8 cellular contexts compared by ENCODE assay signal in the genomic region with DNA sequence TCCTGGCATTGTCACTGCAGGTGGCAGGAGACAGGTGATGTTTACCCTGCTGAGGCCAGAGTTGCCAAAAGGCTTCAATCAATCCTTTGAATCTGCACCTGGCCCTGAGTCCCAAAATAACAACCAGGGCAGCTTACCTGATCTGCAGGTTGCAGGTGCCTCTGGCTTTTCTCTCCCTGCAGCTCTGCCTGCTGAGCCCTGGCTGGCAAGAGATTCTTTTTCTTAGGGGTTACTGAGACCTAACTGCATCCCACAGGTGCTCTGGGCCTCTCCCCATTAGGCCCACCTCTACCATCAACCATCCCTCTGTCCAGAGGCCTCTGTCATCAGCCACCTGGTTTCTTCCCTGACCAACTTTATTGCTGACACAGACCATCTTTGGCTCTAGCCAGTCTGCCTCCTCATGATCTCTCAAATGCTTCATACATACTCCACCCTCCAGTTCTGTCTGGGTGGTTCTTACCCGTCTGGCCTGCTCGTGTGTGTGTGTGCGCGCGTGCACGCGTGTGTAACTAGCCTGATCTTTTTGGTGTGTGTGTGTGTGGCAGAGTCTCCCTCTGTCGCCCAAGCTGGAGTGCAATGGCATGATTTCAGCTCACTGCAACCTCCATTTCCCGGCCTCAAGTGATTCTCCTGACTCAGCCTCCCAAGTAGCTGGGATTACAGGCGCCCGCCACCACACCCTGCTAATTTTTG. TPM values are rescaled to one million over a fixed set of nuclear protein-coding genes. Genes with fewer than 3 reads are reported as not detected.
DNase-seq lines count a peak whose midpoint lies in the region; ATAC-seq and TF ChIP-seq lines count a peak whose summit lies in the region.

No MANE protein-coding gene starts in this region.

- H3K4me3 ChIP-seq in WERI-Rb-1 (ENCODE audit: low read depth, low read length) (no peak overlapping the region), mucosa of descending colon (no peak overlapping the region)

- H3K36me3 ChIP-seq in WERI-Rb-1 (peaks cover 95% of the 10 kb centered on the region), mucosa of descending colon (ENCODE audit: low read depth) (no peaks in the 10 kb centered on the region)

- no peak for TF ChIP-seq CTCF in C4-2B (conservative IDR thresholded peaks at IDR 0.05)
- TF ChIP-seq CTCF in WERI-Rb-1 (IDR thresholded peaks at IDR 0.05; ENCODE audit: low read depth, low read length), result no peak
- no peak for TF ChIP-seq CTCF in mucosa of descending colon (IDR thresholded peaks at IDR 0.05)

- H3K4me1 ChIP-seq in mucosa of descending colon (ENCODE audit: low read depth), result peaks cover 80% of the 10 kb centered on the region

- ATAC-seq in mucosa of descending colon, result peak; percentile 9
- ATAC-seq in HG03045 (IDR thresholded peaks at IDR 0.05; ENCODE audit: unreplicated experiment), result no peak
- ATAC-seq in HG03097 (IDR thresholded peaks at IDR 0.05; ENCODE audit: low FRiP score, unreplicated experiment), result no peak

- H3K27ac ChIP-seq in C4-2B (peak overlapping the region; percentile 6; the same call in 1 of the 2 replicates), WERI-Rb-1 (peak overlapping the region; percentile 66)

- H3K9me3 ChIP-seq in WERI-Rb-1 (ENCODE audit: severe bottlenecking) (no peaks in the 10 kb centered on the region), mucosa of descending colon (no peaks in the 10 kb centered on the region)

- DNase-seq in NCI-H1092 (lab: John Stamatoyannopoulos, UW) (peak; percentile 9), WERI-Rb-1 (no peak), mucosa of descending colon (no peak), AG08396 (ENCODE audit: low spot score) (no peak)
- DNase-seq in stimulated activated CD4-positive, alpha-beta T cell treated with anti-CD3 and anti-CD28 coated beads, Interleukin-2, amount 100 ng/mL, for 24 hours, result no peak

- no peaks in the 10 kb centered on the region for H3K27me3 ChIP-seq in WERI-Rb-1 (ENCODE audit: insufficient read depth, low read depth, severe bottlenecking)

- intact Hi-C loops in mucosa of descending colon (cut with DNase I, micrococcal nuclease), result no loop called here

RNA-seq across cellular contexts. Expression of gene BCL2L1, which starts 13.7 kb away (rescaled TPM):
- 10 to 100 TPM; 76.2 to 90.3 (median 78.1) TPM for total RNA-seq in mucosa of descending colon

RNA-seq across cellular contexts. Expression of gene TPX2, which starts 30.1 kb away (rescaled TPM):
- 10 to 100 TPM in 1 of 3 donors, 1 to 10 TPM in 2; 3.0 to 26.6 (median 8.8) TPM for total RNA-seq in mucosa of descending colon
